In genomic region chr12:15988983-15989382, GRCh38 we compare ENCODE assay signal across 16 cellular contexts.
DNase-seq lines count a peak whose midpoint lies in the region; ATAC-seq and TF ChIP-seq lines count a peak whose summit lies in the region.
"Had no signal": no experiment of that assay in that cellular context is flagged by ENCODE, and none has a peak within 500 bp of the region (broad histone marks: within the 10 kb centered on the region; RNA-seq: fewer than 3 reads in every experiment).

No MANE protein-coding gene starts in this region.

- 0 out of 2 replicates have a peak overlapping the region, but pooled peaks have one; percentile 0 for H3K4me2 ChIP-seq in OCI-LY7 (ENCODE audit: low read length)
- H3K4me2 ChIP-seq: A549, BLaER1 had no signal

- H3K9me3 ChIP-seq in OCI-LY7 (ENCODE audit: low read length) (peaks cover 47% of the 10 kb centered on the region; the same call in 1 of the 2 replicates), upper lobe of right lung (no peaks in the 10 kb centered on the region)
- H3K9me3 ChIP-seq: A549 had no signal

- H3K9me3 Mint-ChIP-seq in nephron progenitor cell, result peaks cover 7% of the 10 kb centered on the region
- H3K9me3 Mint-ChIP-seq: CD4-positive, alpha-beta memory T cell; H9 had no signal

- no peak for DNase-seq in OCI-LY7 (ENCODE audit: low spot score)
- DNase-seq in nephron progenitor cell, result no peak
- DNase-seq in upper lobe of right lung, result no peak
- DNase-seq in mesenteric fat pad (ENCODE audit: low spot score), result no peak
- DNase-seq in RKO (ENCODE audit: low spot score), result no peak
- DNase-seq: CD4-positive, alpha-beta memory T cell; DMS153; DMS79 treated with DMSO at 0.1 percent for 48 hours; GF-D8; H9 had no signal

- H2AFZ ChIP-seq in OCI-LY7 (ENCODE audit: low read length), result no peak overlapping the region

- H3K9me2 ChIP-seq in OCI-LY7 (ENCODE audit: insufficient read depth, low read length), result no peaks in the 10 kb centered on the region

- no peak overlapping the region for H3K27ac ChIP-seq in OCI-LY7 (ENCODE audit: low read depth, low read length, poor library complexity, severe bottlenecking)
- no peak overlapping the region for H3K27ac ChIP-seq in upper lobe of right lung
- H3K27ac ChIP-seq: 22Rv1, A549, BLaER1 had no signal

- H3K4me1 ChIP-seq in OCI-LY7 (ENCODE audit: insufficient read depth, low read length, poor library complexity, severe bottlenecking) (peaks cover 40% of the 10 kb centered on the region), upper lobe of right lung (peaks cover 6% of the 10 kb centered on the region)
- H3K4me1 ChIP-seq: A549 had no signal

- no peaks in the 10 kb centered on the region for H3K27me3 Mint-ChIP-seq in nephron progenitor cell (ENCODE audit: low read depth, poor library complexity)
- H3K27me3 Mint-ChIP-seq: CD4-positive, alpha-beta memory T cell had no signal

- no peak overlapping the region for H3K4me3 Mint-ChIP-seq in nephron progenitor cell
- H3K4me3 Mint-ChIP-seq: CD14-positive monocyte; CD4-positive, alpha-beta memory T cell; H9 had no signal

- CTCF ChIA-PET in OCI-LY7 (lab: Charles Lee; ENCODE audit: unreplicated experiment), result no interaction called here

- peak; percentile 23 for ATAC-seq in esophagus mucosa
- ATAC-seq in upper lobe of right lung, result peak; percentile 22
- no peak for ATAC-seq in GM21367 (IDR thresholded peaks at IDR 0.05; ENCODE audit: unreplicated experiment)
- ATAC-seq: A549 had no signal

- peaks cover 89% of the 10 kb centered on the region for H3K79me2 ChIP-seq in OCI-LY7 (ENCODE audit: insufficient read depth, low read depth, low read length)

- intact Hi-C loops in OCI-LY7 (cut with micrococcal nuclease; ENCODE audit: unreplicated experiment) (loop anchor here (5.0 kb wide), 2 partner anchors 358 to 618 kb away; partner anchors contain the start of genes LMO3 and MGST1), upper lobe of right lung (cut with DNase I) (no loop called here)

- H3K36me3 Mint-ChIP-seq in nephron progenitor cell (ENCODE audit: low read depth), result peaks cover 87% of the 10 kb centered on the region

- no peaks in the 10 kb centered on the region for H3K4me1 Mint-ChIP-seq in nephron progenitor cell
- H3K4me1 Mint-ChIP-seq: CD4-positive, alpha-beta memory T cell; H9 had no signal

- peak overlapping the region; percentile 7 for H3K4me3 ChIP-seq in OCI-LY7 (ENCODE audit: low read depth, low read length, poor library complexity, severe bottlenecking)
- H3K4me3 ChIP-seq in upper lobe of right lung, result no peak overlapping the region
- H3K4me3 ChIP-seq: A549, BLaER1 had no signal

- H4K20me1 ChIP-seq in OCI-LY7 (ENCODE audit: insufficient read depth, low read length), result no peaks in the 10 kb centered on the region
- H4K20me1 ChIP-seq: BLaER1 had no signal

- H3K27ac Mint-ChIP-seq in nephron progenitor cell, result peak overlapping the region; percentile 57
- H3K27ac Mint-ChIP-seq: CD14-positive monocyte; CD4-positive, alpha-beta memory T cell had no signal

- POLR2A ChIA-PET in OCI-LY7 (lab: Charles Lee), result interaction anchor here (0.6 to 1.1 kb wide), 3 partner anchors 9 to 367 kb away, joined by 3 to 6 read pairs (median 3); no protein-coding TSS in a partner anchor

- no peaks in the 10 kb centered on the region for H3K27me3 ChIP-seq in upper lobe of right lung
- H3K27me3 ChIP-seq: BLaER1 had no signal

- TF ChIP-seq CTCF in OCI-LY7 (conservative IDR thresholded peaks at IDR 0.05; ENCODE audit: low read length) (no peak), nephron progenitor cell (IDR thresholded peaks at IDR 0.05) (no peak), upper lobe of right lung (IDR thresholded peaks at IDR 0.05) (no peak)

- BruUV-seq in OCI-LY7 (replicated peaks; lab: Mats Ljungman, UMichigan), result no TSS peak

- H3K36me3 ChIP-seq in OCI-LY7 (ENCODE audit: insufficient read depth, low read length), result peaks cover 71% of the 10 kb centered on the region
- H3K36me3 ChIP-seq in upper lobe of right lung, result peaks cover 11% of the 10 kb centered on the region
